19 cellular contexts compared by ENCODE assay signal in genomic region chr3:23738946-23739345, GRCh38.
DNase-seq lines count a peak whose midpoint lies in the region; ATAC-seq and TF ChIP-seq lines count a peak whose summit lies in the region.
"Had no signal": no experiment of that assay in that cellular context is flagged by ENCODE, and none has a peak within 500 bp of the region (broad histone marks: within the 10 kb centered on the region; RNA-seq: fewer than 3 reads in every experiment).

No MANE protein-coding gene starts in this region.

- no peak overlapping the region for H3K4me2 ChIP-seq in parathyroid adenoma (ENCODE audit: low read length)

- no peaks in the 10 kb centered on the region for H3K4me1 ChIP-seq in parathyroid adenoma

- no peak overlapping the region for H3K9ac ChIP-seq in parathyroid adenoma

- H2AFZ ChIP-seq in parathyroid adenoma, result no peak overlapping the region

- BruUV-seq in Calu3 (replicated peaks; lab: Mats Ljungman, UMichigan), result no TSS peak

- no peak for ATAC-seq in naive thymus-derived CD8-positive, alpha-beta T cell
- no peak for ATAC-seq in stimulated activated effector memory CD8-positive, alpha-beta T cell treated with anti-CD3 and anti-CD28 coated beads, Interleukin-12 subunit alpha, Interleukin-12 subunit beta, amount 100 ng/mL, for 72 hours
- no peak for ATAC-seq in GM18861 (IDR thresholded peaks at IDR 0.05; ENCODE audit: unreplicated experiment)
- ATAC-seq: stimulated activated naive CD8-positive, alpha-beta T cell treated with anti-CD3 and anti-CD28 coated beads, Interleukin-15, amount 100 ng/mL, for 72 hours had no signal

- CTCF ChIA-PET in Calu3 (lab: Charles Lee), result no interaction called here

- intact Hi-C loops in Calu3 (cut with micrococcal nuclease; ENCODE audit: unreplicated experiment), result no loop called here

- POLR2A ChIA-PET in naive thymus-derived CD8-positive, alpha-beta T cell (lab: Charles Lee), result no interaction called here

- no peaks in the 10 kb centered on the region for H3K27me3 ChIP-seq in parathyroid adenoma (ENCODE audit: control insufficient read depth, insufficient read depth, low read length)
- H3K27me3 ChIP-seq: upper lobe of left lung had no signal

- H3K4me3 Mint-ChIP-seq in Calu3 (ENCODE audit: low read depth, unreplicated experiment) (no peak overlapping the region), chondrocyte (ENCODE audit: unreplicated experiment) (no peak overlapping the region)
- no peak overlapping the region for H3K4me3 Mint-ChIP-seq in naive thymus-derived CD8-positive, alpha-beta T cell
- no peak overlapping the region for H3K4me3 Mint-ChIP-seq in stimulated activated effector memory CD8-positive, alpha-beta T cell treated with anti-CD3 and anti-CD28 coated beads, Interleukin-12 subunit alpha, Interleukin-12 subunit beta, amount 100 ng/mL, for 72 hours
- H3K4me3 Mint-ChIP-seq: mesothelial cell of epicardium; stimulated activated naive CD8-positive, alpha-beta T cell treated with anti-CD3 and anti-CD28 coated beads, Interleukin-15, amount 100 ng/mL, for 72 hours had no signal

- H3K9me3 Mint-ChIP-seq in Calu3 (ENCODE audit: low read depth, unreplicated experiment), result no peaks in the 10 kb centered on the region
- H3K9me3 Mint-ChIP-seq in chondrocyte (ENCODE audit: low read depth), result no peaks in the 10 kb centered on the region
- no peaks in the 10 kb centered on the region for H3K9me3 Mint-ChIP-seq in naive thymus-derived CD8-positive, alpha-beta T cell
- no peaks in the 10 kb centered on the region for H3K9me3 Mint-ChIP-seq in stimulated activated effector memory CD8-positive, alpha-beta T cell treated with anti-CD3 and anti-CD28 coated beads, Interleukin-12 subunit alpha, Interleukin-12 subunit beta, amount 100 ng/mL, for 72 hours
- H3K9me3 Mint-ChIP-seq: stimulated activated naive CD8-positive, alpha-beta T cell treated with anti-CD3 and anti-CD28 coated beads, Interleukin-15, amount 100 ng/mL, for 72 hours had no signal

- H3K27ac Mint-ChIP-seq in Calu3 (ENCODE audit: unreplicated experiment), result no peak overlapping the region
- H3K27ac Mint-ChIP-seq in chondrocyte (ENCODE audit: unreplicated experiment), result peak overlapping the region; percentile 86
- H3K27ac Mint-ChIP-seq in naive thymus-derived CD8-positive, alpha-beta T cell, result no peak overlapping the region
- H3K27ac Mint-ChIP-seq in stimulated activated effector memory CD8-positive, alpha-beta T cell treated with anti-CD3 and anti-CD28 coated beads, Interleukin-12 subunit alpha, Interleukin-12 subunit beta, amount 100 ng/mL, for 72 hours, result no peak overlapping the region
- H3K27ac Mint-ChIP-seq: mesothelial cell of epicardium; stimulated activated naive CD8-positive, alpha-beta T cell treated with anti-CD3 and anti-CD28 coated beads, Interleukin-15, amount 100 ng/mL, for 72 hours had no signal

- no peaks in the 10 kb centered on the region for H3K27me3 Mint-ChIP-seq in Calu3 (ENCODE audit: unreplicated experiment)
- no peaks in the 10 kb centered on the region for H3K27me3 Mint-ChIP-seq in chondrocyte (ENCODE audit: low read depth)
- peaks cover 0 to 5% (median 3%) of the 10 kb centered on the region in 5 donors for H3K27me3 Mint-ChIP-seq in naive thymus-derived CD8-positive, alpha-beta T cell

- H3K79me2 ChIP-seq in parathyroid adenoma, result no peaks in the 10 kb centered on the region

- peaks cover 59% of the 10 kb centered on the region for H3K4me1 Mint-ChIP-seq in Calu3 (ENCODE audit: low read depth, unreplicated experiment)
- peaks cover 52% of the 10 kb centered on the region for H3K4me1 Mint-ChIP-seq in chondrocyte (ENCODE audit: low read depth)
- H3K4me1 Mint-ChIP-seq in naive thymus-derived CD8-positive, alpha-beta T cell, result peaks cover 0 to 14% (median 3%) of the 10 kb centered on the region in 4 donors
- peaks cover 11% of the 10 kb centered on the region for H3K4me1 Mint-ChIP-seq in stimulated activated effector memory CD8-positive, alpha-beta T cell treated with anti-CD3 and anti-CD28 coated beads, Interleukin-12 subunit alpha, Interleukin-12 subunit beta, amount 100 ng/mL, for 72 hours

- no peaks in the 10 kb centered on the region for H3K9me3 ChIP-seq in parathyroid adenoma (ENCODE audit: control insufficient read depth, low read length)
- H3K9me3 ChIP-seq: upper lobe of left lung had no signal

- H3K36me3 ChIP-seq in parathyroid adenoma (ENCODE audit: control insufficient read depth, insufficient read depth, low read length), result no peaks in the 10 kb centered on the region
- H3K36me3 ChIP-seq: upper lobe of left lung had no signal

- H3K36me3 Mint-ChIP-seq in Calu3 (ENCODE audit: insufficient read depth, unreplicated experiment) (peaks cover 9% of the 10 kb centered on the region), chondrocyte (ENCODE audit: low read depth) (no peaks in the 10 kb centered on the region)
- no peaks in the 10 kb centered on the region for H3K36me3 Mint-ChIP-seq in naive thymus-derived CD8-positive, alpha-beta T cell
- H3K36me3 Mint-ChIP-seq in stimulated activated effector memory CD8-positive, alpha-beta T cell treated with anti-CD3 and anti-CD28 coated beads, Interleukin-12 subunit alpha, Interleukin-12 subunit beta, amount 100 ng/mL, for 72 hours, result peaks cover 6% of the 10 kb centered on the region
- H3K36me3 Mint-ChIP-seq: mesothelial cell of epicardium had no signal

- DNase-seq in Calu3 (peak; percentile 10), LoVo (ENCODE audit: low spot score) (peak; percentile 79), chondrocyte (ENCODE audit: low spot score) (no peak), nucleus accumbens (lab: John Stamatoyannopoulos, UW) (no peak)
- no peak for DNase-seq in naive thymus-derived CD8-positive, alpha-beta T cell
- DNase-seq in stimulated activated effector memory CD8-positive, alpha-beta T cell treated with anti-CD3 and anti-CD28 coated beads, Interleukin-12 subunit alpha, Interleukin-12 subunit beta, amount 100 ng/mL, for 72 hours (ENCODE audit: low spot score in 2 of 2), result no peak
- DNase-seq: activated CD4-positive, alpha-beta T cell treated with anti-CD3 and anti-CD28 coated beads for 48 hours; activated CD8-positive, alpha-beta memory T cell treated with anti-CD3 and anti-CD28 coated beads, Interleukin-2, amount 50 U/mL, for 4 hours; activated effector memory CD4-positive, alpha-beta T cell treated with anti-CD3 and anti-CD28 coated beads, Interleukin-2, amount 50 U/mL, for 16 hours; amniotic stem cell; NCI-H1436; NCI-H2171; NCI-H774; right cardiac atrium; stimulated activated naive CD8-positive, alpha-beta T cell treated with anti-CD3 and anti-CD28 coated beads, Interleukin-15, amount 100 ng/mL, for 72 hours; upper lobe of left lung had no signal

- peak overlapping the region; percentile 16 for H3K27ac ChIP-seq in parathyroid adenoma

- H3K4me3 ChIP-seq in parathyroid adenoma (ENCODE audit: low read depth, low read length), result no peak overlapping the region
- H3K4me3 ChIP-seq: upper lobe of left lung had no signal

- TF ChIP-seq CTCF in Calu3 (IDR thresholded peaks at IDR 0.05; ENCODE audit: unreplicated experiment), result no peak
- TF ChIP-seq CTCF in chondrocyte (IDR thresholded peaks at IDR 0.05), result no peak
- TF ChIP-seq CTCF in parathyroid adenoma (IDR thresholded peaks at IDR 0.05), result no peak

Comparison
In these comparisons a context has a peak if more than half of its experiments do, and no peak if none do; other contexts are left out.
1. DNase-seq: peak in Calu3 (single experiment) and LoVo (single experiment); none in chondrocyte (single experiment), nucleus accumbens (0 of 56), naive thymus-derived CD8-positive, alpha-beta T cell (0 of 10) and stimulated activated effector memory CD8-positive, alpha-beta T cell treated with anti-CD3 and anti-CD28 coated beads, Interleukin-12 subunit alpha, Interleukin-12 subunit beta, amount 100 ng/mL, for 72 hours (0 of 2).